ENCODE assay signal across 8 cellular contexts in the genomic region with DNA sequence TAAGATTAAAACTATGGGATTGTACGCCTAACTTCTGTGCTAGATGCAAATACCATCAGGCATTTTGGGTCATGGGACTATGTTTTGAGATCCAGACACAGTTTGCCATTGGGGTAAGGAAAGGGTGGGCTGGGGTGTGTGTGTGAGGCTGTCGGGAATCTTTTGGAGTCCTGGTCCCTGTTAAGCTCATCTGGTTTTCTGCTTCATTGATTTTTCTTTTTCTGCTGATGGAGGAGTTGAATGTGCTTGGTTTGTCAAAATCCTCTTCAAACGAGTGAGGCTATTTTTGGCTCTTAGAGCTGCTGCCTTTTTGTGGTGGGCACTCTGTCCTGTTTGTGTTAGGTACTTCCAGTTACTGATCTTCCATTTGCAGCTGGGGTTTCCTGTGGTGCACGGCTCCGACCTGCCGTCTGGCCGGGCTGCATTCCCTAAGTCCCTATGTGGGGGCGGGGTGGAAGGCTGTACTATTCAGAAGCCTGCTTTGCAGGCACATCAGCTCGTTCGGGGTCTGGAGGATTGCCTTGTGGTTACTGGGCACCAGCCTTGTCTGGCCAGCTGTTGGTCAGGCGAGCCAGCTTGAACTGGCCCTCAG. TPM values are rescaled to one million over a fixed set of nuclear protein-coding genes. Genes with fewer than 3 reads are reported as not detected.
DNase-seq lines count a peak whose midpoint lies in the region; ATAC-seq and TF ChIP-seq lines count a peak whose summit lies in the region.

No MANE protein-coding gene starts in this region.

- H4K20me1 ChIP-seq in smooth muscle cell (ENCODE audit: low read depth): peaks cover 70% of the 10 kb centered on the region

- peaks cover 22% of the 10 kb centered on the region for H3K4me1 ChIP-seq in smooth muscle cell (ENCODE audit: low read depth)

- no peak overlapping the region for H2AFZ ChIP-seq in smooth muscle cell (ENCODE audit: low read depth)

- peaks cover 42% of the 10 kb centered on the region for H3K79me2 ChIP-seq in smooth muscle cell (ENCODE audit: low read depth)

- WGBS in smooth muscle cell (ENCODE audit: low lambda C conversion rate): 10% methylated on average over 11 of the region's 11 CpGs

- ATAC-seq in HG03139 (IDR thresholded peaks at IDR 0.05; ENCODE audit: unreplicated experiment): no peak

- no peak overlapping the region for H3K27ac ChIP-seq in smooth muscle cell (ENCODE audit: low read depth)

- H3K9me3 ChIP-seq in smooth muscle cell (replicated peaks; ENCODE audit: low read depth): no peaks in the 10 kb centered on the region

- H3K9ac ChIP-seq in smooth muscle cell (ENCODE audit: low read depth): no peak overlapping the region

- no peaks in the 10 kb centered on the region for H3K36me3 ChIP-seq in smooth muscle cell (ENCODE audit: low read depth)

- DNase-seq in activated CD4-positive, alpha-beta T cell treated with anti-CD3 and anti-CD28 coated beads for 48 hours: peak; percentile 8
- DNase-seq in activated CD4-positive, alpha-beta T cell treated with anti-CD3 and anti-CD28 coated beads for 4 hours: no peak
- DNase-seq in NCI-H510A treated with DMSO at 0.1 percent for 48 hours (lab: John Stamatoyannopoulos, UW): peak; percentile 7
- DNase-seq in T47D (ENCODE audit: low read depth in 1 of 2, low spot score in 1 of 2): peak; percentile 63 to 68
- DNase-seq in iris pigment epithelial cell (ENCODE audit: low read depth): peak; percentile 74
- DNase-seq in smooth muscle cell (lab: John Stamatoyannopoulos, UW; ENCODE audit: unreplicated experiment): no peak
- DNase-seq in amniotic stem cell (lab: John Stamatoyannopoulos, UW): no peak

- peaks cover 6% of the 10 kb centered on the region for H3F3A ChIP-seq in smooth muscle cell (ENCODE audit: low read depth)

- peak overlapping the region; percentile 77 for H3K4me2 ChIP-seq in smooth muscle cell

- TF ChIP-seq CTCF in smooth muscle cell (IDR thresholded peaks at IDR 0.05; ENCODE audit: borderline replicate concordance, insufficient read depth, poor library complexity, severe bottlenecking): no peak

- peak overlapping the region; percentile 54 for H3K4me3 ChIP-seq in smooth muscle cell

- H3K27me3 ChIP-seq in smooth muscle cell (ENCODE audit: low read depth): no peaks in the 10 kb centered on the region

- in situ Hi-C loops in T47D (cut with HindIII; ENCODE audit: low pct_unique_long_range_greater_than_20kb, low sequenced_read_pairs): no loop called here

RNA-seq across cellular contexts. Expression of a gene that starts 2.9 kb away (rescaled TPM):
- total RNA-seq in smooth muscle cell: 11.1 and 15.4 TPM in 2 replicates
- polyA plus RNA-seq in smooth muscle cell: 13.4 and 15.0 TPM in 2 replicates

RNA-seq across cellular contexts. Expression of a gene that starts 37.9 kb away (rescaled TPM):
- total RNA-seq in smooth muscle cell: 1.1 and 1.9 TPM in 2 replicates
- polyA plus RNA-seq in smooth muscle cell: 2.0 and 4.1 TPM in 2 replicates

RNA-seq across cellular contexts. Expression of a gene that starts 41.4 kb away (rescaled TPM):
- not detected in 2 replicates for total RNA-seq in smooth muscle cell
- polyA plus RNA-seq in smooth muscle cell: 0.32 and 0.48 TPM in 2 replicates

Comparison
In these comparisons a context has a peak if more than half of its experiments do, and no peak if none do; other contexts are left out.
1. DNase-seq: peak in activated CD4-positive, alpha-beta T cell treated with anti-CD3 and anti-CD28 coated beads for 48 hours (single experiment), NCI-H510A treated with DMSO at 0.1 percent for 48 hours (single experiment), T47D (2 of 2) and iris pigment epithelial cell (single experiment); none in activated CD4-positive, alpha-beta T cell treated with anti-CD3 and anti-CD28 coated beads for 4 hours (0 of 2), smooth muscle cell (single experiment) and amniotic stem cell (single experiment).